Comparison of ENCODE assay signal across 1 cellular context in genomic region chr7:123538189-123538714, GRCh38.
TF ChIP-seq lines count a peak whose summit lies in the region.

No MANE protein-coding gene starts in this region.

TF ChIP-seq in K562, 482 proteins besides CTCF, POLR2A, EP300 and RAD21 (continued from another document and continues in another):
- TF ChIP-seq ZNF408 (CRISPR knock-in tag; IDR thresholded peaks at IDR 0.05; ENCODE audit: low read depth): no peak
- TF ChIP-seq, protein P1, sequence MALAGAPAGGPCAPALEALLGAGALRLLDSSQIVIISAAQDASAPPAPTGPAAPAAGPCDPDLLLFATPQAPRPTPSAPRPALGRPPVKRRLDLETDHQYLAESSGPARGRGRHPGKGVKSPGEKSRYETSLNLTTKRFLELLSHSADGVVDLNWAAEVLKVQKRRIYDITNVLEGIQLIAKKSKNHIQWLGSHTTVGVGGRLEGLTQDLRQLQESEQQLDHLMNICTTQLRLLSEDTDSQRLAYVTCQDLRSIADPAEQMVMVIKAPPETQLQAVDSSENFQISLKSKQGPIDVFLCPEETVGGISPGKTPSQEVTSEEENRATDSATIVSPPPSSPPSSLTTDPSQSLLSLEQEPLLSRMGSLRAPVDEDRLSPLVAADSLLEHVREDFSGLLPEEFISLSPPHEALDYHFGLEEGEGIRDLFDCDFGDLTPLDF (CRISPR knock-in tag; IDR thresholded peaks at IDR 0.05): no peak
- TF ChIP-seq MAFF (IDR thresholded peaks at IDR 0.05; ENCODE audit: low read length): peak; percentile 78; the same call in 1 of the 2 replicates
- TF ChIP-seq MTA3 (IDR thresholded peaks at IDR 0.05; ENCODE audit: borderline replicate concordance): 0 out of 2 replicates have a peak, but pooled peaks have one; percentile 46
- no peak for TF ChIP-seq POU5F1 (IDR thresholded peaks at IDR 0.05; ENCODE audit: borderline replicate concordance, low read depth, low read length, partially characterized antibody)
- TF ChIP-seq, protein P2, sequence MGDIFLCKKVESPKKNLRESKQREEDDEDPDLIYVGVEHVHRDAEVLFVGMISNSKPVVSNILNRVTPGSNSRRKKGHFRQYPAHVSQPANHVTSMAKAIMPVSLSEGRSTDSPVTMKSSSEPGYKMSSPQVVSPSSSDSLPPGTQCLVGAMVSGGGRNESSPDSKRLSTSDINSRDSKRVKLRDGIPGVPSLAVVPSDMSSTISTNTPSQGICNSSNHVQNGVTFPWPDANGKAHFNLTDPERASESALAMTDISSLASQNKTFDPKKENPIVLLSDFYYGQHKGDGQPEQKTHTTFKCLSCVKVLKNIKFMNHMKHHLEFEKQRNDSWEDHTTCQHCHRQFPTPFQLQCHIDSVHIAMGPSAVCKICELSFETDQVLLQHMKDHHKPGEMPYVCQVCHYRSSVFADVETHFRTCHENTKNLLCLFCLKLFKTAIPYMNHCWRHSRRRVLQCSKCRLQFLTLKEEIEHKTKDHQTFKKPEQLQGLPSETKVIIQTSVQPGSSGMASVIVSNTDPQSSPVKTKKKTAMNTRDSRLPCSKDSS (IDR thresholded peaks at IDR 0.05; ENCODE audit: low read depth, partially characterized antibody): no peak
- no peak for TF ChIP-seq PHB2 (IDR thresholded peaks at IDR 0.05; ENCODE audit: low read depth)
- TF ChIP-seq MAFG (tag; conservative IDR thresholded peaks at IDR 0.05): peak; percentile 91
- TF ChIP-seq SUPT5H (IDR thresholded peaks at IDR 0.05): 0 out of 2 replicates have a peak, but pooled peaks have one; percentile 19
- no peak for TF ChIP-seq RBM25 (IDR thresholded peaks at IDR 0.05; ENCODE audit: low read depth, low read length, severe bottlenecking)
- TF ChIP-seq SMC3 (conservative IDR thresholded peaks at IDR 0.05; ENCODE audit: insufficient read depth, low read depth, low read length): no peak
- no peak for TF ChIP-seq ZNF740 (CRISPR knock-in tag; IDR thresholded peaks at IDR 0.05)
- TF ChIP-seq ZNF740 (tag; IDR thresholded peaks at IDR 0.05): no peak
- no peak for TF ChIP-seq ZNF274 (IDR thresholded peaks at IDR 0.05; ENCODE audit: borderline replicate concordance, low read depth, low read length)
- TF ChIP-seq KDM1A (IDR thresholded peaks at IDR 0.05): peak; percentile 100
- no peak for TF ChIP-seq HINFP (tag; conservative IDR thresholded peaks at IDR 0.05; ENCODE audit: low read depth)
- TF ChIP-seq ZNF224 (CRISPR knock-in tag; IDR thresholded peaks at IDR 0.05): no peak
- peak; percentile 98 for TF ChIP-seq FOSL1 (tag; conservative IDR thresholded peaks at IDR 0.05)
- no peak for TF ChIP-seq RUNX1 (IDR thresholded peaks at IDR 0.05; ENCODE audit: low read depth)
- no peak for TF ChIP-seq SMAD1 (IDR thresholded peaks at IDR 0.05; ENCODE audit: low read depth, low read length, partially characterized antibody)
- TF ChIP-seq, protein P3, sequence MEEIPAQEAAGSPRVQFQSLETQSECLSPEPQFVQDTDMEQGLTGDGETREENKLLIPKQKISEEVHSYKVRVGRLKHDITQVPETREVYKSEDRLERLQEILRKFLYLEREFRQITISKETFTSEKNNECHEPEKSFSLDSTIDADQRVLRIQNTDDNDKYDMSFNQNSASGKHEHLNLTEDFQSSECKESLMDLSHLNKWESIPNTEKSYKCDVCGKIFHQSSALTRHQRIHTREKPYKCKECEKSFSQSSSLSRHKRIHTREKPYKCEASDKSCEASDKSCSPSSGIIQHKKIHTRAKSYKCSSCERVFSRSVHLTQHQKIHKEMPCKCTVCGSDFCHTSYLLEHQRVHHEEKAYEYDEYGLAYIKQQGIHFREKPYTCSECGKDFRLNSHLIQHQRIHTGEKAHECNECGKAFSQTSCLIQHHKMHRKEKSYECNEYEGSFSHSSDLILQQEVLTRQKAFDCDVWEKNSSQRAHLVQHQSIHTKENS (CRISPR knock-in tag; IDR thresholded peaks at IDR 0.05): no peak
- no peak for TF ChIP-seq TGIF2 (CRISPR knock-in tag; IDR thresholded peaks at IDR 0.05)
- TF ChIP-seq TRIM25 (IDR thresholded peaks at IDR 0.05; ENCODE audit: borderline replicate concordance): no peak
- TF ChIP-seq HDAC2 (IDR thresholded peaks at IDR 0.05): peak; percentile 98
- no peak for TF ChIP-seq ZNF584 (CRISPR knock-in tag; IDR thresholded peaks at IDR 0.05; ENCODE audit: low read depth)
- no peak for TF ChIP-seq ZBTB43 (CRISPR knock-in tag; IDR thresholded peaks at IDR 0.05)
- TF ChIP-seq SPI1 (IDR thresholded peaks at IDR 0.05; ENCODE audit: borderline replicate concordance, low read depth, low read length): no peak
- no peak for TF ChIP-seq RBM14 (IDR thresholded peaks at IDR 0.05; ENCODE audit: borderline replicate concordance, insufficient read depth, low read depth, low read length)
- no peak for TF ChIP-seq PTRF (tag; IDR thresholded peaks at IDR 0.05)
- TF ChIP-seq, protein P4, sequence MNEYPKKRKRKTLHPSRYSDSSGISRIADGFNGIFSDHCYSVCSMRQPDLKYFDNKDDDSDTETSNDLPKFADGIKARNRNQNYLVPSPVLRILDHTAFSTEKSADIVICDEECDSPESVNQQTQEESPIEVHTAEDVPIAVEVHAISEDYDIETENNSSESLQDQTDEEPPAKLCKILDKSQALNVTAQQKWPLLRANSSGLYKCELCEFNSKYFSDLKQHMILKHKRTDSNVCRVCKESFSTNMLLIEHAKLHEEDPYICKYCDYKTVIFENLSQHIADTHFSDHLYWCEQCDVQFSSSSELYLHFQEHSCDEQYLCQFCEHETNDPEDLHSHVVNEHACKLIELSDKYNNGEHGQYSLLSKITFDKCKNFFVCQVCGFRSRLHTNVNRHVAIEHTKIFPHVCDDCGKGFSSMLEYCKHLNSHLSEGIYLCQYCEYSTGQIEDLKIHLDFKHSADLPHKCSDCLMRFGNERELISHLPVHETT (CRISPR knock-in tag; conservative IDR thresholded peaks at IDR 0.05 in 1 of 2, IDR thresholded peaks at IDR 0.05 in 1 of 2): peak in 1 of 2 experiments; percentile 59; a peak in 1 of 4 replicates
- TF ChIP-seq HMG20B (CRISPR knock-in tag; IDR thresholded peaks at IDR 0.05): no peak
- TF ChIP-seq ZNF398 (CRISPR knock-in tag; IDR thresholded peaks at IDR 0.05): no peak
- TF ChIP-seq ZFP36 (IDR thresholded peaks at IDR 0.05; ENCODE audit: low read depth, low read length, partially characterized antibody): no peak
- no peak for TF ChIP-seq ZKSCAN3 (CRISPR knock-in tag; IDR thresholded peaks at IDR 0.05)
- no peak for TF ChIP-seq EP400 (IDR thresholded peaks at IDR 0.05)
